Comparison of ENCODE assay signal across 1 cellular context in the genomic region with DNA sequence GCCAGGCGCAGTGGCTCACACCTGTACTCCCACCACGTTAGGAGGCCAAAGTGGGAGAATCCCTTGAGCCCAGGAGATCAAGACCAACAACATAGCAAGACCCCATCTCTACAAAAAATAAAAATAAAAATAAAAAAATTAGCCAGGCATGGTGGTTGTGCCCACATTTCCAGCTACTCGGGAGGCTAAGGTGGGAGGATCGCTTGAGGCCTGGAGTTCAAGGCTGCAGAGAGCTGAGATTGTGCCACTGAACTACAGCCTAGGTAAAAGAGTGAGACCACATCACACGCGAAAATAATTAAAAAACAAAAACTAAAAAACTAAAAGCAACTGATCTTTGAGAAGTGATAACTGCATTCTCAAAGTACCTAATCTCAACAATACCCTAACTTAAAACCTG.
TF ChIP-seq lines count a peak whose summit lies in the region.

No MANE protein-coding gene starts in this region.

TF ChIP-seq in GM23338, 12 proteins besides CTCF, POLR2A, EP300 and RAD21:
- TF ChIP-seq, protein P1, sequence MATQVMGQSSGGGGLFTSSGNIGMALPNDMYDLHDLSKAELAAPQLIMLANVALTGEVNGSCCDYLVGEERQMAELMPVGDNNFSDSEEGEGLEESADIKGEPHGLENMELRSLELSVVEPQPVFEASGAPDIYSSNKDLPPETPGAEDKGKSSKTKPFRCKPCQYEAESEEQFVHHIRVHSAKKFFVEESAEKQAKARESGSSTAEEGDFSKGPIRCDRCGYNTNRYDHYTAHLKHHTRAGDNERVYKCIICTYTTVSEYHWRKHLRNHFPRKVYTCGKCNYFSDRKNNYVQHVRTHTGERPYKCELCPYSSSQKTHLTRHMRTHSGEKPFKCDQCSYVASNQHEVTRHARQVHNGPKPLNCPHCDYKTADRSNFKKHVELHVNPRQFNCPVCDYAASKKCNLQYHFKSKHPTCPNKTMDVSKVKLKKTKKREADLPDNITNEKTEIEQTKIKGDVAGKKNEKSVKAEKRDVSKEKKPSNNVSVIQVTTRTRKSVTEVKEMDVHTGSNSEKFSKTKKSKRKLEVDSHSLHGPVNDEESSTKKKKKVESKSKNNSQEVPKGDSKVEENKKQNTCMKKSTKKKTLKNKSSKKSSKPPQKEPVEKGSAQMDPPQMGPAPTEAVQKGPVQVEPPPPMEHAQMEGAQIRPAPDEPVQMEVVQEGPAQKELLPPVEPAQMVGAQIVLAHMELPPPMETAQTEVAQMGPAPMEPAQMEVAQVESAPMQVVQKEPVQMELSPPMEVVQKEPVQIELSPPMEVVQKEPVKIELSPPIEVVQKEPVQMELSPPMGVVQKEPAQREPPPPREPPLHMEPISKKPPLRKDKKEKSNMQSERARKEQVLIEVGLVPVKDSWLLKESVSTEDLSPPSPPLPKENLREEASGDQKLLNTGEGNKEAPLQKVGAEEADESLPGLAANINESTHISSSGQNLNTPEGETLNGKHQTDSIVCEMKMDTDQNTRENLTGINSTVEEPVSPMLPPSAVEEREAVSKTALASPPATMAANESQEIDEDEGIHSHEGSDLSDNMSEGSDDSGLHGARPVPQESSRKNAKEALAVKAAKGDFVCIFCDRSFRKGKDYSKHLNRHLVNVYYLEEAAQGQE (IDR thresholded peaks at IDR 0.05; ENCODE audit: unreplicated experiment): no peak
- TF ChIP-seq, protein P2, sequence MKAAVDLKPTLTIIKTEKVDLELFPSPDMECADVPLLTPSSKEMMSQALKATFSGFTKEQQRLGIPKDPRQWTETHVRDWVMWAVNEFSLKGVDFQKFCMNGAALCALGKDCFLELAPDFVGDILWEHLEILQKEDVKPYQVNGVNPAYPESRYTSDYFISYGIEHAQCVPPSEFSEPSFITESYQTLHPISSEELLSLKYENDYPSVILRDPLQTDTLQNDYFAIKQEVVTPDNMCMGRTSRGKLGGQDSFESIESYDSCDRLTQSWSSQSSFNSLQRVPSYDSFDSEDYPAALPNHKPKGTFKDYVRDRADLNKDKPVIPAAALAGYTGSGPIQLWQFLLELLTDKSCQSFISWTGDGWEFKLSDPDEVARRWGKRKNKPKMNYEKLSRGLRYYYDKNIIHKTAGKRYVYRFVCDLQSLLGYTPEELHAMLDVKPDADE (IDR thresholded peaks at IDR 0.05): no peak
- no peak for TF ChIP-seq JUNB (IDR thresholded peaks at IDR 0.05; ENCODE audit: unreplicated experiment)
- TF ChIP-seq POLR2AphosphoS5 (IDR thresholded peaks at IDR 0.05; ENCODE audit: low read depth): no peak
- TF ChIP-seq ZNF331 (CRISPR knock-in tag; IDR thresholded peaks at IDR 0.05; ENCODE audit: low read depth): no peak
- TF ChIP-seq, protein P3, sequence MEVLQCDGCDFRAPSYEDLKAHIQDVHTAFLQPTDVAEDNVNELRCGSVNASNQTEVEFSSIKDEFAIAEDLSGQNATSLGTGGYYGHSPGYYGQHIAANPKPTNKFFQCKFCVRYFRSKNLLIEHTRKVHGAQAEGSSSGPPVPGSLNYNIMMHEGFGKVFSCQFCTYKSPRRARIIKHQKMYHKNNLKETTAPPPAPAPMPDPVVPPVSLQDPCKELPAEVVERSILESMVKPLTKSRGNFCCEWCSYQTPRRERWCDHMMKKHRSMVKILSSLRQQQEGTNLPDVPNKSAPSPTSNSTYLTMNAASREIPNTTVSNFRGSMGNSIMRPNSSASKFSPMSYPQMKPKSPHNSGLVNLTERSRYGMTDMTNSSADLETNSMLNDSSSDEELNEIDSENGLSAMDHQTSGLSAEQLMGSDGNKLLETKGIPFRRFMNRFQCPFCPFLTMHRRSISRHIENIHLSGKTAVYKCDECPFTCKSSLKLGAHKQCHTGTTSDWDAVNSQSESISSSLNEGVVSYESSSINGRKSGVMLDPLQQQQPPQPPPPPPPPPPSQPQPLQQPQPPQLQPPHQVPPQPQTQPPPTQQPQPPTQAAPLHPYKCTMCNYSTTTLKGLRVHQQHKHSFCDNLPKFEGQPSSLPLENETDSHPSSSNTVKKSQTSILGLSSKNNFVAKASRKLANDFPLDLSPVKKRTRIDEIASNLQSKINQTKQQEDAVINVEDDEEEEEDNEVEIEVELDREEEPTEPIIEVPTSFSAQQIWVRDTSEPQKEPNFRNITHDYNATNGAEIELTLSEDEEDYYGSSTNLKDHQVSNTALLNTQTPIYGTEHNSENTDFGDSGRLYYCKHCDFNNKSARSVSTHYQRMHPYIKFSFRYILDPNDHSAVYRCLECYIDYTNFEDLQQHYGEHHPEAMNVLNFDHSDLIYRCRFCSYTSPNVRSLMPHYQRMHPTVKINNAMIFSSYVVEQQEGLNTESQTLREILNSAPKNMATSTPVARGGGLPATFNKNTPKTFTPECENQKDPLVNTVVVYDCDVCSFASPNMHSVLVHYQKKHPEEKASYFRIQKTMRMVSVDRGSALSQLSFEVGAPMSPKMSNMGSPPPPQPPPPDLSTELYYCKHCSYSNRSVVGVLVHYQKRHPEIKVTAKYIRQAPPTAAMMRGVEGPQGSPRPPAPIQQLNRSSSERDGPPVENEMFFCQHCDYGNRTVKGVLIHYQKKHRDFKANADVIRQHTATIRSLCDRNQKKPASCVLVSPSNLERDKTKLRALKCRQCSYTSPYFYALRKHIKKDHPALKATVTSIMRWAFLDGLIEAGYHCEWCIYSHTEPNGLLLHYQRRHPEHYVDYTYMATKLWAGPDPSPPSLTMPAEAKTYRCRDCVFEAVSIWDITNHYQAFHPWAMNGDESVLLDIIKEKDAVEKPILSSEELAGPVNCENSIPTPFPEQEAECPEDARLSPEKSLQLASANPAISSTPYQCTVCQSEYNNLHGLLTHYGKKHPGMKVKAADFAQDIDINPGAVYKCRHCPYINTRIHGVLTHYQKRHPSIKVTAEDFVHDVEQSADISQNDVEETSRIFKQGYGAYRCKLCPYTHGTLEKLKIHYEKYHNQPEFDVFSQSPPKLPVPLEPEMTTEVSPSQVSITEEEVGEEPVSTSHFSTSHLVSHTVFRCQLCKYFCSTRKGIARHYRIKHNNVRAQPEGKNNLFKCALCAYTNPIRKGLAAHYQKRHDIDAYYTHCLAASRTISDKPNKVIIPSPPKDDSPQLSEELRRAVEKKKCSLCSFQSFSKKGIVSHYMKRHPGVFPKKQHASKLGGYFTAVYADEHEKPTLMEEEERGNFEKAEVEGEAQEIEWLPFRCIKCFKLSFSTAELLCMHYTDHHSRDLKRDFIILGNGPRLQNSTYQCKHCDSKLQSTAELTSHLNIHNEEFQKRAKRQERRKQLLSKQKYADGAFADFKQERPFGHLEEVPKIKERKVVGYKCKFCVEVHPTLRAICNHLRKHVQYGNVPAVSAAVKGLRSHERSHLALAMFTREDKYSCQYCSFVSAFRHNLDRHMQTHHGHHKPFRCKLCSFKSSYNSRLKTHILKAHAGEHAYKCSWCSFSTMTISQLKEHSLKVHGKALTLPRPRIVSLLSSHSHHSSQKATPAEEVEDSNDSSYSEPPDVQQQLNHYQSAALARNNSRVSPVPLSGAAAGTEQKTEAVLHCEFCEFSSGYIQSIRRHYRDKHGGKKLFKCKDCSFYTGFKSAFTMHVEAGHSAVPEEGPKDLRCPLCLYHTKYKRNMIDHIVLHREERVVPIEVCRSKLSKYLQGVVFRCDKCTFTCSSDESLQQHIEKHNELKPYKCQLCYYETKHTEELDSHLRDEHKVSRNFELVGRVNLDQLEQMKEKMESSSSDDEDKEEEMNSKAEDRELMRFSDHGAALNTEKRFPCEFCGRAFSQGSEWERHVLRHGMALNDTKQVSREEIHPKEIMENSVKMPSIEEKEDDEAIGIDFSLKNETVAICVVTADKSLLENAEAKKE (CRISPR knock-in tag; IDR thresholded peaks at IDR 0.05): no peak
- TF ChIP-seq NANOG (IDR thresholded peaks at IDR 0.05; ENCODE audit: borderline replicate concordance): no peak
- TF ChIP-seq CREB1 (CRISPR knock-in tag; IDR thresholded peaks at IDR 0.05; ENCODE audit: low read depth): no peak
- TF ChIP-seq EZH2phosphoT487 (IDR thresholded peaks at IDR 0.05; ENCODE audit: unreplicated experiment): no peak
- no peak for TF ChIP-seq ZNF114 (CRISPR knock-in tag; IDR thresholded peaks at IDR 0.05)
- no peak for TF ChIP-seq STAT1 (IDR thresholded peaks at IDR 0.05; ENCODE audit: unreplicated experiment)
- TF ChIP-seq EZH2 (IDR thresholded peaks at IDR 0.05; ENCODE audit: low read depth, unreplicated experiment): no peak
